11 cellular contexts compared by ENCODE assay signal in the genomic region with DNA sequence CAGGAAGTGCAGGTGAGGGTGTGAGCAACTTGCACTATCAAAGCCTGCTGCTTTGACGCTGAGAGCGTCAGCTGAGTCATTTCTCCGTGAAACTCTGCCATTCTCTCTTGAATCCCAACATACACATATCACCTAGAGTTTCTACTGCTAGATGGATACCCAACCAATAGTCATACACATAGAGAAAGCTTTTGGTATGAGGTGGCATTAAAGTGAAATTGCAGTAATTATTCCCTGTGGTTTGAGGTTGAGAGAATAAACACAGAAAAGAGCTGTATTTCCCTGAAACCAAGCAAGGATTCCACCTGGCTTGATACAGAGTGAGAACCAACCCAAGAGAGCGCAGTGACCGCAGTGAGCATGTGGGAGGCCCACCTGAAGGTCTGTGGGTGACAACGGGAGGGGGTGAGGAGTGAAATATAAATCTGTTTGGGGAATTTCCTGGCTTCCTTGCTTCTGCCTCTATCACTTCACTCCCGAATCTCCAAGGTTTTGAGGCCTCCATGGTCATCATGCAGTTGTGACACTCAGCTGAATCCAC.
DNase-seq lines count a peak whose midpoint lies in the region; ATAC-seq and TF ChIP-seq lines count a peak whose summit lies in the region.
"Had no signal": no experiment of that assay in that cellular context is flagged by ENCODE, and none has a peak within 500 bp of the region (broad histone marks: within the 10 kb centered on the region; RNA-seq: fewer than 3 reads in every experiment).

No MANE protein-coding gene starts in this region.

- no peak for TF ChIP-seq POLR2A in erythroblast (IDR thresholded peaks at IDR 0.05; ENCODE audit: low read length)

- ATAC-seq in GM19023 (IDR thresholded peaks at IDR 0.05; ENCODE audit: unreplicated experiment) (peak; percentile 86), HG02623 (IDR thresholded peaks at IDR 0.05; ENCODE audit: unreplicated experiment) (peak; percentile 92), HG03558 (IDR thresholded peaks at IDR 0.05; ENCODE audit: extremely low read depth, unreplicated experiment) (peak; percentile 90)
- ATAC-seq: upper lobe of right lung had no signal

- DNase-seq in GM10248 (ENCODE audit: extremely low spot score), result peak; percentile 34
- DNase-seq in HPDE6-E6E7 (ENCODE audit: extremely low spot score), result no peak
- no peak for DNase-seq in NCI-H526 treated with DMSO at 0.1 percent for 48 hours (lab: John Stamatoyannopoulos, UW)
- DNase-seq in activated CD4-positive, alpha-beta T cell treated with anti-CD3 and anti-CD28 coated beads for 4 hours, result no peak
- DNase-seq in erythroblast (lab: John Stamatoyannopoulos, UW), result no peak
- DNase-seq: CD4-positive, alpha-beta T cell; NCI-H1417; upper lobe of right lung had no signal

- TF ChIP-seq CTCF in GM10248 (IDR thresholded peaks at IDR 0.05; ENCODE audit: control extremely low read depth, extremely low read depth, low read depth, missing control alignments), result no peak

- CTCF ChIA-PET in GM10248 (lab: Yijun Ruan, JAX), result interaction anchor here (0.7 to 1.5 kb wide), 4 partner anchors 10 to 130 kb away, joined by 3 to 9 read pairs (median 3); no protein-coding TSS in a partner anchor

- POLR2A ChIA-PET in GM10248 (lab: Yijun Ruan, JAX), result no interaction called here
